In genomic region chr9:128770286-128770685, GRCh38 we compare ENCODE assay signal across 11 cellular contexts. TPM values are rescaled to one million over a fixed set of nuclear protein-coding genes. Genes with fewer than 3 reads are reported as not detected.
DNase-seq lines count a peak whose midpoint lies in the region; ATAC-seq and TF ChIP-seq lines count a peak whose summit lies in the region.
"Had no signal": no experiment of that assay in that cellular context is flagged by ENCODE, and none has a peak within 500 bp of the region (broad histone marks: within the 10 kb centered on the region; RNA-seq: fewer than 3 reads in every experiment).

No MANE protein-coding gene starts in this region.

- H2AFZ ChIP-seq in ACC112 (ENCODE audit: low read length, unreplicated experiment): peak overlapping the region; percentile 90

- no peaks in the 10 kb centered on the region for H3K27me3 ChIP-seq in ACC112 (ENCODE audit: insufficient read depth, low read length)
- H3K27me3 ChIP-seq in HUES48 (ENCODE audit: control insufficient read depth, insufficient read depth, low read length): no peaks in the 10 kb centered on the region
- H3K27me3 ChIP-seq in breast epithelium: no peaks in the 10 kb centered on the region
- H3K27me3 ChIP-seq in muscle layer of duodenum (ENCODE audit: low read depth, low read length): no peaks in the 10 kb centered on the region
- H3K27me3 ChIP-seq in tibial artery: no peaks in the 10 kb centered on the region

- H3K4me1 ChIP-seq in ACC112 (ENCODE audit: control insufficient read depth, insufficient read depth, low read length, unreplicated experiment): peaks cover 8% of the 10 kb centered on the region
- H3K4me1 ChIP-seq in HUES48 (ENCODE audit: control insufficient read depth, insufficient read depth, low read length): peaks cover under 1% of the 10 kb centered on the region; the same call in 1 of the 2 replicates
- H3K4me1 ChIP-seq in breast epithelium: peaks cover 4 to 6% of the 10 kb centered on the region in 2 donors
- H3K4me1 ChIP-seq in muscle layer of duodenum (ENCODE audit: control insufficient read depth in 1 of 2, insufficient read depth in 2 of 2, low read length in 2 of 2): peaks cover 0 to 15% of the 10 kb centered on the region in 2 donors
- H3K4me1 ChIP-seq in tibial artery: peaks cover 0 to 30% (median 19%) of the 10 kb centered on the region in 4 donors

- no peak overlapping the region for H3K27ac ChIP-seq in ACC112 (ENCODE audit: low read depth, low read length)
- H3K27ac ChIP-seq in HUES48 (ENCODE audit: low read depth, low read length): no peak overlapping the region
- peak overlapping the region; percentile 98 for H3K27ac ChIP-seq in breast epithelium
- peak overlapping the region; percentile 84 for H3K27ac ChIP-seq in muscle layer of duodenum (ENCODE audit: low read length)
- H3K27ac ChIP-seq in tibial artery: no peak overlapping the region

- H3K79me2 ChIP-seq in ACC112 (ENCODE audit: control insufficient read depth, insufficient read depth, low read length, unreplicated experiment): peaks cover 14% of the 10 kb centered on the region

- DNase-seq in breast epithelium (ENCODE audit: low spot score in 2 of 2) (no peak), tibial artery (no peak), NCI-H2081 (lab: John Stamatoyannopoulos, UW) (no peak)
- DNase-seq: DMS79 treated with DMSO at 0.1 percent for 48 hours; effector memory CD4-positive, alpha-beta T cell; NCI-H2107 had no signal

- intact Hi-C loops in breast epithelium (cut with DNase I; ENCODE audit: low total_unique reads): no loop called here
- intact Hi-C loops in tibial artery (cut with DNase I; ENCODE audit: low total_unique reads): no loop called here

- H3K9ac ChIP-seq in HUES48 (ENCODE audit: low read depth, low read length): no peak overlapping the region

- ATAC-seq in HG03442 (IDR thresholded peaks at IDR 0.05; ENCODE audit: unreplicated experiment): no peak
- ATAC-seq in GM21576 (IDR thresholded peaks at IDR 0.05; ENCODE audit: unreplicated experiment): no peak

- TF ChIP-seq CTCF in breast epithelium (IDR thresholded peaks at IDR 0.05): no peak
- no peak for TF ChIP-seq CTCF in tibial artery (IDR thresholded peaks at IDR 0.05)

- H3K4me3 ChIP-seq in ACC112 (ENCODE audit: low read depth, low read length): peak overlapping the region; percentile 82
- peak overlapping the region; percentile 85 for H3K4me3 ChIP-seq in HUES48 (ENCODE audit: low read depth, low read length)
- peak overlapping the region in 2 of 3 donors; percentile 89 to 98 for H3K4me3 ChIP-seq in breast epithelium
- H3K4me3 ChIP-seq in muscle layer of duodenum (ENCODE audit: low read depth in 1 of 2, low read length in 2 of 2): peak overlapping the region; percentile 96 to 97
- peak overlapping the region in 1 of 2 donors; percentile 84 for H3K4me3 ChIP-seq in tibial artery

- H3K9me3 ChIP-seq in HUES48 (ENCODE audit: control insufficient read depth, insufficient read depth, low read length) (no peaks in the 10 kb centered on the region), breast epithelium (no peaks in the 10 kb centered on the region), muscle layer of duodenum (ENCODE audit: control insufficient read depth in 1 of 2, low read length in 2 of 2) (no peaks in the 10 kb centered on the region), tibial artery (no peaks in the 10 kb centered on the region)

- no peak for TF ChIP-seq POLR2A in breast epithelium (IDR thresholded peaks at IDR 0.05)

- H3K36me3 ChIP-seq in ACC112 (ENCODE audit: insufficient read depth, low read length): no peaks in the 10 kb centered on the region
- peaks cover 6% of the 10 kb centered on the region; the same call in 1 of the 2 replicates for H3K36me3 ChIP-seq in HUES48 (ENCODE audit: control insufficient read depth, insufficient read depth, low read length)
- no peaks in the 10 kb centered on the region for H3K36me3 ChIP-seq in breast epithelium
- peaks cover 1 to 6% of the 10 kb centered on the region in 2 donors for H3K36me3 ChIP-seq in muscle layer of duodenum (ENCODE audit: control insufficient read depth in 1 of 2, insufficient read depth in 2 of 2, low read length in 2 of 2)
- H3K36me3 ChIP-seq in tibial artery: peaks cover 0 to 10% (median 0%) of the 10 kb centered on the region in 3 donors

RNA-seq across cellular contexts. Expression of gene ZER1, which starts 1.4 kb away (rescaled TPM):
- 10 to 100 TPM; 31.2 to 42.9 (median 34.1) TPM for total RNA-seq in breast epithelium

RNA-seq across cellular contexts. Expression of gene TBC1D13, which starts 16.8 kb away (rescaled TPM):
- 10 to 100 TPM; 14.4 to 20.0 (median 16.2) TPM for total RNA-seq in breast epithelium

RNA-seq across cellular contexts. Expression of gene ZDHHC12, which starts 46.4 kb away (rescaled TPM):
- total RNA-seq in breast epithelium: 10 to 100 TPM; 15.7 to 33.7 (median 30.2) TPM

RNA-seq across cellular contexts. Expression of gene ENDOG, which starts 48.0 kb away (rescaled TPM):
- total RNA-seq in breast epithelium: 10 to 100 TPM; 25.6 to 39.7 (median 25.8) TPM

RNA-seq across cellular contexts. Expression of gene SPOUT1, which starts 59.3 kb away (rescaled TPM):
- 10 to 100 TPM; 23.0 to 40.0 (median 31.5) TPM for total RNA-seq in breast epithelium

Comparison
In these comparisons a context has a peak if more than half of its experiments do, and no peak if none do; other contexts are left out.
1. H3K27ac ChIP-seq: peak in breast epithelium (2 of 2) and muscle layer of duodenum (single experiment); none in ACC112 (single experiment), HUES48 (single experiment) and tibial artery (0 of 2).